In the genomic region with DNA sequence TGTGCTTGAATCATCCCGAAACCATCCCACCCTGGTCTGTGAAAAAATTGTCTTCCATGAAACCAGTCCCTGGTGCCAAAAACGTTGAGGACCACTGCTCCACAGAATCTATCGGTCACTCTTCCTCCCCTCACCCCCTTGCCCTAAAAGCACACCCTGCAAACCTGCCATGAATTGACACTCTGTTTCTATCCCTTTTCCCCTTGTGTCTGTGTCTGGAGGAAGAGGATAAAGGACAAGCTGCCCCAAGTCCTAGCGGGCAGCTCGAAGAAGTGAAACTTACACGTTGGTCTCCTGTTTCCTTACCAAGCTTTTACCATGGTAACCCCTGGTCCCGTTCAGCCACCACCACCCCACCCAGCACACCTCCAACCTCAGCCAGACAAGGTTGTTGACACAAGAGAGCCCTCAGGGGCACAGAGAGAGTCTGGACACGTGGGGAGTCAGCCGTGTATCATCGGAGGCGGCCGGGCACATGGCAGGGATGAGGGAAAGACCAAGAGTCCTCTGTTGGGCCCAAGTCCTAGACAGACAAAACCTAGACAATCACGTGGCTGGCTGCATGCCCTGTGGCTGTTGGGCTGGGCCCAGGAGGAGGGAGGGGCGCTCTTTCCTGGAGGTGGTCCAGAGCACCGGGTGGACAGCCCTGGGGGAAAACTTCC, we compare ENCODE assay signal across 8 cellular contexts. TPM values are rescaled to one million over a fixed set of nuclear protein-coding genes. Genes with fewer than 3 reads are reported as not detected.
DNase-seq lines count a peak whose midpoint lies in the region; ATAC-seq and TF ChIP-seq lines count a peak whose summit lies in the region.

No MANE protein-coding gene starts in this region.

- DNase-seq in SW480 (ENCODE audit: low spot score) (peak; percentile 88), Right ventricle myocardium inferior (ENCODE audit: missing footprints) (no peak), retina (peak; percentile 12), NCI-H446 treated with DMSO at 0.1 percent for 48 hours (lab: John Stamatoyannopoulos, UW) (no peak), NCI-H146 treated with DMSO at 0.1 percent for 48 hours (lab: John Stamatoyannopoulos, UW; ENCODE audit: unreplicated experiment) (no peak)
- no peak for DNase-seq in activated T-cell treated with anti-CD3 and anti-CD28 coated beads, Interleukin-2, amount 50 U/mL, for 1 hour

- intact Hi-C loops in Right ventricle myocardium inferior (cut with DNase I) = no loop called here

- no peak for TF ChIP-seq POLR2A in GM18505 (IDR thresholded peaks at IDR 0.05; ENCODE audit: borderline replicate concordance, extremely low read depth, insufficient read depth, insufficient read length)

- ATAC-seq in GM18505 (IDR thresholded peaks at IDR 0.05; ENCODE audit: unreplicated experiment) (peak; percentile 42), HG02981 (IDR thresholded peaks at IDR 0.05; ENCODE audit: unreplicated experiment) (peak; percentile 71), Right ventricle myocardium inferior (peak; percentile 44)

RNA-seq across cellular contexts. Expression of gene SERPINE1, which starts 0.8 kb away (rescaled TPM):
- total RNA-seq in Right ventricle myocardium inferior = 1.6 TPM

RNA-seq across cellular contexts. Expression of gene AP1S1, which starts 28.2 kb away (rescaled TPM):
- total RNA-seq in Right ventricle myocardium inferior = 12.8 TPM

RNA-seq across cellular contexts. Expression of gene VGF, which starts 39.2 kb away (rescaled TPM):
- total RNA-seq in Right ventricle myocardium inferior = not detected

RNA-seq across cellular contexts. Expression of gene TRIM56, which starts 40.8 kb away (rescaled TPM):
- total RNA-seq in Right ventricle myocardium inferior = 21.0 TPM

RNA-seq across cellular contexts. Expression of gene NAT16, which starts 54.0 kb away (rescaled TPM):
- not detected for total RNA-seq in Right ventricle myocardium inferior

Comparison
In these comparisons a context has a peak if more than half of its experiments do, and no peak if none do; other contexts are left out.
1. DNase-seq: peak in SW480 (single experiment) and retina (single experiment); none in Right ventricle myocardium inferior (single experiment), NCI-H446 treated with DMSO at 0.1 percent for 48 hours (single experiment), activated T-cell treated with anti-CD3 and anti-CD28 coated beads, Interleukin-2, amount 50 U/mL, for 1 hour (single experiment) and NCI-H146 treated with DMSO at 0.1 percent for 48 hours (single experiment).
2. Peak in every context shown above with its lines, with median percentiles within 50 percentile points of each other: ATAC-seq.